ENCODE assay signal across 9 cellular contexts in genomic region chr12:11981174-11981733, GRCh38.
A peak's percentile ranks its signal among the peaks of the same experiment; 100 is the strongest.
DNase-seq lines count a peak whose midpoint lies in the region; ATAC-seq lines count a peak whose summit lies in the region.
"Had no signal": no experiment of that assay in that cellular context is flagged by ENCODE, and none has a peak within 500 bp of the region (broad histone marks: within the 10 kb centered on the region; RNA-seq: fewer than 3 reads in every experiment).

No MANE protein-coding gene starts in this region.

- peak overlapping the region; percentile 79 to 95 (median 93) for H3K27ac Mint-ChIP-seq in CD4-positive, CD25-positive, alpha-beta regulatory T cell
- H3K27ac Mint-ChIP-seq in activated T-cell treated with anti-CD3 and anti-CD28 coated beads, Interleukin-2, amount 50 U/mL, for 24 hours = peak overlapping the region; percentile 96

- no peaks in the 10 kb centered on the region for H3K36me3 ChIP-seq in CD4-positive, CD25-positive, alpha-beta regulatory T cell (ENCODE audit: control insufficient read depth, insufficient read depth, low read length)

- intact Hi-C loops in posterior vena cava (cut with DNase I) (no loop called here), cardiac septum (cut with DNase I) (no loop called here)

- H3K27me3 ChIP-seq in CD4-positive, CD25-positive, alpha-beta regulatory T cell (ENCODE audit: control insufficient read depth, insufficient read depth, low read length) = no peaks in the 10 kb centered on the region

- H3K4me3 ChIP-seq in CD4-positive, CD25-positive, alpha-beta regulatory T cell (ENCODE audit: low read depth, low read length) = peak overlapping the region; percentile 69

- H3K4me1 Mint-ChIP-seq in CD4-positive, CD25-positive, alpha-beta regulatory T cell = peaks cover 18 to 48% (median 42%) of the 10 kb centered on the region in 4 donors
- H3K4me1 Mint-ChIP-seq in activated T-cell treated with anti-CD3 and anti-CD28 coated beads, Interleukin-2, amount 50 U/mL, for 24 hours (ENCODE audit: low read depth) = peaks cover 66% of the 10 kb centered on the region
- H3K4me1 Mint-ChIP-seq: brain had no signal

- peaks cover 0 to 3% (median 0%) of the 10 kb centered on the region in 7 donors for H3K9me3 Mint-ChIP-seq in CD4-positive, CD25-positive, alpha-beta regulatory T cell
- H3K9me3 Mint-ChIP-seq in activated T-cell treated with anti-CD3 and anti-CD28 coated beads, Interleukin-2, amount 50 U/mL, for 24 hours = peaks cover 26% of the 10 kb centered on the region
- H3K9me3 Mint-ChIP-seq: brain had no signal

- H3K27ac ChIP-seq in CD4-positive, CD25-positive, alpha-beta regulatory T cell (ENCODE audit: insufficient read depth, low read length, poor library complexity, severe bottlenecking) = peak overlapping the region; percentile 91

- peaks cover 38% of the 10 kb centered on the region for H3K4me1 ChIP-seq in CD4-positive, CD25-positive, alpha-beta regulatory T cell (ENCODE audit: control insufficient read depth, insufficient read depth, low read length, poor library complexity, severe bottlenecking)

- H3K9me3 ChIP-seq in CD4-positive, CD25-positive, alpha-beta regulatory T cell (ENCODE audit: control insufficient read depth in 2 of 2, low read length in 2 of 2) = no peaks in the 10 kb centered on the region

- DNase-seq in CD4-positive, CD25-positive, alpha-beta regulatory T cell = peak; percentile 41 to 95 (median 88)
- DNase-seq in HS-5 (ENCODE audit: low read depth) (peak; percentile 72), SK-N-DZ (ENCODE audit: low spot score) (no peak), posterior vena cava (ENCODE audit: low spot score) (no peak), cardiac septum (ENCODE audit: low spot score) (no peak)
- DNase-seq in activated T-cell treated with anti-CD3 and anti-CD28 coated beads, Interleukin-2, amount 50 U/mL, for 24 hours = peak; percentile 80
- peak; percentile 21 to 35 for DNase-seq in stimulated activated CD4-positive, alpha-beta T cell treated with anti-CD3 and anti-CD28 coated beads, Interleukin-1b, Interleukin-23, amount 100 ng/mL, for 4 hours (ENCODE audit: low read depth in 2 of 2)

- H3K4me3 Mint-ChIP-seq in CD4-positive, CD25-positive, alpha-beta regulatory T cell = peak overlapping the region; percentile 5 to 37 (median 15)
- H3K4me3 Mint-ChIP-seq in activated T-cell treated with anti-CD3 and anti-CD28 coated beads, Interleukin-2, amount 50 U/mL, for 24 hours = peak overlapping the region; percentile 52
- H3K4me3 Mint-ChIP-seq: brain had no signal

- ATAC-seq in CD4-positive, CD25-positive, alpha-beta regulatory T cell (ENCODE audit: low read depth in 2 of 2) = peak; percentile 96 to 97
- peak; percentile 90 for ATAC-seq in GM21390 (IDR thresholded peaks at IDR 0.05; ENCODE audit: unreplicated experiment)

- no peaks in the 10 kb centered on the region for H3K36me3 Mint-ChIP-seq in CD4-positive, CD25-positive, alpha-beta regulatory T cell
- H3K36me3 Mint-ChIP-seq in activated T-cell treated with anti-CD3 and anti-CD28 coated beads, Interleukin-2, amount 50 U/mL, for 24 hours (ENCODE audit: low read depth) = peaks cover 13% of the 10 kb centered on the region
- H3K36me3 Mint-ChIP-seq: brain had no signal

- H3K27me3 Mint-ChIP-seq in CD4-positive, CD25-positive, alpha-beta regulatory T cell = no peaks in the 10 kb centered on the region
- no peaks in the 10 kb centered on the region for H3K27me3 Mint-ChIP-seq in activated T-cell treated with anti-CD3 and anti-CD28 coated beads, Interleukin-2, amount 50 U/mL, for 24 hours
- H3K27me3 Mint-ChIP-seq: brain had no signal

Comparison
In these comparisons a context has a peak if more than half of its experiments do, and no peak if none do; other contexts are left out.
1. DNase-seq: peak in CD4-positive, CD25-positive, alpha-beta regulatory T cell (3 of 3), HS-5 (single experiment), activated T-cell treated with anti-CD3 and anti-CD28 coated beads, Interleukin-2, amount 50 U/mL, for 24 hours (single experiment) and stimulated activated CD4-positive, alpha-beta T cell treated with anti-CD3 and anti-CD28 coated beads, Interleukin-1b, Interleukin-23, amount 100 ng/mL, for 4 hours (2 of 2); none in SK-N-DZ (single experiment), posterior vena cava (single experiment) and cardiac septum (single experiment).